Comparison of ENCODE assay signal across 25 cellular contexts in the genomic region with DNA sequence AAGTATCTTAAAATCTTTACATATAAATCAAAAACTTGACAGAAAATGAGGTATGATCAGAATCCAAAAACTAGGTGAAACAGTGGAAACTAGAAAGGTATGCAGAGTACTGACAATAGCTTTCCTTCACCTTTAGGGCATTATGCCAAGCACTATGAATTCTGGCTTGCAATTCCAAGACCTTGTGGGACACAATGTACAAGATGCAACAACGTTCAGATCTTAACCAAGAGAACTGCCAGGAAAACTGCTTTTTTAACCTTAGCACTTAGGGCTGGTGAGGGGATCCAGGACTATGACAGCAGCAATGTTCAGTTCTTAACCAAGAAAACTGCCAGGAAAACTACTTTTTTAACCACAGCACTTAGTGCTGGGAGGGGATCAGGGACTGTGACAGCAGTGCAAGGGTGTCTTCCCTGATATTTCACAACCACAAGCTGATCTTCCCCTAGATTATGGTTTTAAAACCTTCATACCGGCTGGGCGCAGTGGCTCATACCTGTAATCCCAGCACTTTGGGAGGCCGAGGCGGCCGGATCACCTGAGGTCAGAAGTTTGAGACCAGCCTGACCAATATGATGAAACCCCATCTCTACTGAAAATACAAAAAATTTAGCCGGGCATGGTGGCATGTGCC. TPM values are rescaled to one million over a fixed set of nuclear protein-coding genes. Genes with fewer than 3 reads are reported as not detected.
DNase-seq lines count a peak whose midpoint lies in the region; ATAC-seq, FAIRE-seq and TF ChIP-seq lines count a peak whose summit lies in the region.
"Had no signal": no experiment of that assay in that cellular context is flagged by ENCODE, and none has a peak within 500 bp of the region (broad histone marks: within the 10 kb centered on the region; RNA-seq: fewer than 3 reads in every experiment).

No MANE protein-coding gene starts in this region.

- peaks cover 16% of the 10 kb centered on the region for H3K36me3 Mint-ChIP-seq in MCF 10A (ENCODE audit: insufficient read depth, unreplicated experiment)

- peak overlapping the region; percentile 85 for H3K27ac Mint-ChIP-seq in MCF 10A (ENCODE audit: low read depth, unreplicated experiment)
- H3K27ac Mint-ChIP-seq: activated B cell treated with CpG ODN at 0.5 μM for 24 hours; activated CD4-positive, alpha-beta memory T cell treated with anti-CD3 and anti-CD28 coated beads, Interleukin-2, amount 10 ng/mL, durations not matched to agents 7 days and 5 days had no signal

- H3K4me2 ChIP-seq in DND-41 (ENCODE audit: insufficient read depth, low read length) (no peak overlapping the region), Karpas-422 (ENCODE audit: low read depth, low read length, poor library complexity, severe bottlenecking) (no peak overlapping the region)

- H3K9me3 Mint-ChIP-seq in MCF 10A (ENCODE audit: unreplicated experiment): no peaks in the 10 kb centered on the region
- H3K9me3 Mint-ChIP-seq: activated B cell treated with CpG ODN at 0.5 μM for 24 hours; activated CD4-positive, alpha-beta memory T cell treated with anti-CD3 and anti-CD28 coated beads, Interleukin-2, amount 10 ng/mL, durations not matched to agents 7 days and 5 days; CD4-positive, CD25-positive, alpha-beta regulatory T cell; dendritic cell treated with granulocyte-macrophage colony-stimulating factor and Interleukin-4, amounts not matched to agents 40 ng/mL and 50 ng/mL, for 4 days had no signal

- no peak overlapping the region for H3K27ac ChIP-seq in DND-41 (ENCODE audit: low read length)
- H3K27ac ChIP-seq in pancreas: no peak overlapping the region
- no peak overlapping the region for H3K27ac ChIP-seq in Karpas-422 (ENCODE audit: low read length)
- H3K27ac ChIP-seq: left ventricle myocardium inferior, Peyer's patch had no signal

- H3K4me3 Mint-ChIP-seq in MCF 10A (ENCODE audit: unreplicated experiment): peak overlapping the region; percentile 40
- H3K4me3 Mint-ChIP-seq: activated B cell treated with CpG ODN at 0.5 μM for 24 hours; activated CD4-positive, alpha-beta memory T cell treated with anti-CD3 and anti-CD28 coated beads, Interleukin-2, amount 10 ng/mL, durations not matched to agents 7 days and 5 days; dendritic cell treated with granulocyte-macrophage colony-stimulating factor and Interleukin-4, amounts not matched to agents 40 ng/mL and 50 ng/mL, for 4 days had no signal

- FAIRE-seq in pancreas (lab: Jason Lieb, UNC): no peak
- FAIRE-seq: bronchial epithelial cell, endometrium, G401.6 had no signal

- H2AFZ ChIP-seq in DND-41 (ENCODE audit: low read depth, low read length): no peak overlapping the region
- H2AFZ ChIP-seq in Karpas-422 (ENCODE audit: low read length): no peak overlapping the region

- no peaks in the 10 kb centered on the region for H3K9me2 ChIP-seq in Karpas-422 (replicated peaks; ENCODE audit: insufficient read depth, low read length)

- H3K4me1 Mint-ChIP-seq in MCF 10A (ENCODE audit: insufficient read depth, unreplicated experiment): peaks cover 59% of the 10 kb centered on the region

- POLR2A ChIA-PET in MCF 10A (lab: Yijun Ruan, JAX): interaction anchor here (0.6 to 2.7 kb wide), 13 partner anchors 8 to 147 kb away, joined by 3 to 14 read pairs (median 4); no protein-coding TSS in a partner anchor

- intact Hi-C loops in MCF 10A (cut with micrococcal nuclease) (no loop called here), pancreas (cut with DNase I) (no loop called here)

- H3K4me1 ChIP-seq in DND-41 (ENCODE audit: insufficient read depth, low read length) (0 out of 2 replicates have a peak, but pooled peaks cover 3% of the 10 kb centered on the region), pancreas (peaks cover 13 to 28% (median 14%) of the 10 kb centered on the region in 3 donors), Karpas-422 (ENCODE audit: low read length) (no peaks in the 10 kb centered on the region)

- H3K27me3 ChIP-seq in DND-41 (ENCODE audit: insufficient read depth, low read length, poor library complexity) (no peaks in the 10 kb centered on the region), pancreas (no peaks in the 10 kb centered on the region), Karpas-422 (ENCODE audit: low read length) (no peaks in the 10 kb centered on the region)
- H3K27me3 ChIP-seq: Peyer's patch had no signal

- H3K79me2 ChIP-seq in DND-41 (ENCODE audit: insufficient read depth, low read length) (peaks cover 95% of the 10 kb centered on the region), Karpas-422 (ENCODE audit: low read length) (peaks cover 100% of the 10 kb centered on the region)

- WGBS in pancreas, 2 donors: 56 to 57% methylated on average over 7 of the region's 7 CpGs

- H3K4me3 ChIP-seq in DND-41 (ENCODE audit: low read depth in 1 of 2, low read length in 2 of 2) (no peak overlapping the region), pancreas (no peak overlapping the region), Karpas-422 (ENCODE audit: low read length) (no peak overlapping the region)
- H3K4me3 ChIP-seq: left ventricle myocardium inferior, mucosa of descending colon, Peyer's patch had no signal

- peaks cover 68% of the 10 kb centered on the region for H4K20me1 ChIP-seq in DND-41 (ENCODE audit: insufficient read depth, low read length)
- no peaks in the 10 kb centered on the region; the same call in 1 of the 2 replicates for H4K20me1 ChIP-seq in Karpas-422 (ENCODE audit: insufficient read depth, low read depth, low read length)

- H3K9me3 ChIP-seq in DND-41 (ENCODE audit: insufficient read depth, low read length, severe bottlenecking) (no peaks in the 10 kb centered on the region), pancreas (no peaks in the 10 kb centered on the region), Karpas-422 (ENCODE audit: low read length) (no peaks in the 10 kb centered on the region)
- H3K9me3 ChIP-seq: left ventricle myocardium inferior, mucosa of descending colon, Peyer's patch had no signal

- CTCF ChIA-PET in MCF 10A (lab: Yijun Ruan, JAX): interaction anchor here (1.0 to 1.3 kb wide), 3 partner anchors 11 to 165 kb away, joined by 3 to 5 read pairs (median 3); no protein-coding TSS in a partner anchor

- no TSS peak for BruUV-seq in MCF 10A (replicated peaks; lab: Mats Ljungman, UMichigan)

- H3K36me3 ChIP-seq in DND-41 (ENCODE audit: insufficient read depth, low read length): peaks cover 10% of the 10 kb centered on the region
- H3K36me3 ChIP-seq in pancreas: no peaks in the 10 kb centered on the region
- peaks cover 28% of the 10 kb centered on the region for H3K36me3 ChIP-seq in Karpas-422 (ENCODE audit: insufficient read depth, low read length)
- H3K36me3 ChIP-seq: Peyer's patch had no signal

- TF ChIP-seq CTCF in DND-41 (IDR thresholded peaks at IDR 0.05; ENCODE audit: borderline replicate concordance, extremely low read depth, low read length, poor library complexity, severe bottlenecking) (no peak), MCF 10A (IDR thresholded peaks at IDR 0.05; ENCODE audit: unreplicated experiment) (no peak), pancreas (IDR thresholded peaks at IDR 0.05) (no peak)

- H3K9ac ChIP-seq in DND-41 (ENCODE audit: low read depth, low read length) (no peak overlapping the region), Karpas-422 (ENCODE audit: low read length) (no peak overlapping the region)

- DNase-seq in DND-41: no peak
- peak; percentile 58 for DNase-seq in MV-4-11 (lab: John Stamatoyannopoulos, UW)
- peak; percentile 72 for DNase-seq in MCF 10A (ENCODE audit: unreplicated experiment)
- no peak for DNase-seq in pancreas
- DNase-seq in Karpas-422: no peak
- DNase-seq in kidney glomerular epithelial cell (lab: John Stamatoyannopoulos, UW): no peak
- no peak for DNase-seq in AML-193 (lab: John Stamatoyannopoulos, UW)
- DNase-seq: activated B cell treated with CpG ODN at 0.5 μM for 24 hours; activated CD4-positive, alpha-beta memory T cell treated with anti-CD3 and anti-CD28 coated beads, Interleukin-2, amount 10 ng/mL, durations not matched to agents 7 days and 5 days; activated T-cell treated with anti-CD3 and anti-CD28 coated beads for 4 hours; amniotic stem cell; CD4-positive, CD25-positive, alpha-beta regulatory T cell; DMS 273 treated with DMSO at 0.1 percent for 48 hours; KBM-7; left ventricle myocardium inferior; mucosa of descending colon; NCI-H1105; NCI-H2029 treated with DMSO at 0.1 percent for 48 hours; NCI-H446 treated with DMSO at 0.1 percent for 48 hours; Peyer's patch had no signal

- ATAC-seq in DND-41 (ENCODE audit: insufficient read depth, low read depth) (0 out of 3 replicates have a peak, but pooled peaks have one; percentile 35), pancreas (peak in 3 of 4 donors; percentile 34 to 57 (median 35))
- no peak for ATAC-seq in activated CD4-positive, CD25-positive, alpha-beta regulatory T cell treated with anti-CD3 and anti-CD28 coated beads, Interleukin-2, amount 50 U/mL, for 24 hours
- ATAC-seq: mucosa of descending colon had no signal

- no peaks in the 10 kb centered on the region for H3K27me3 Mint-ChIP-seq in MCF 10A (ENCODE audit: insufficient read depth, unreplicated experiment)
- H3K27me3 Mint-ChIP-seq: activated B cell treated with CpG ODN at 0.5 μM for 24 hours; activated CD4-positive, alpha-beta memory T cell treated with anti-CD3 and anti-CD28 coated beads, Interleukin-2, amount 10 ng/mL, durations not matched to agents 7 days and 5 days; CD4-positive, CD25-positive, alpha-beta regulatory T cell; dendritic cell treated with granulocyte-macrophage colony-stimulating factor and Interleukin-4, amounts not matched to agents 40 ng/mL and 50 ng/mL, for 4 days had no signal

RNA-seq across cellular contexts. Expression of a gene that starts 22.3 kb away (rescaled TPM):
- total RNA-seq in MCF 10A (2022) (42.2 and 43.7 TPM in 2 replicates), pancreas (10 to 100 TPM; 18.6 to 25.5 (median 22.5) TPM)
- 10 to 100 TPM in 1 of 2 donors, 1 to 10 TPM in 1; 6.8 to 14.4 TPM for polyA plus RNA-seq in pancreas
- 36.8 and 55.5 TPM in 2 replicates for total RNA-seq in Karpas-422 (2014; rRNA removed; shearing (Covaris generic); ENCODE audit: low replicate concordance)

Comparison
In these comparisons a context has a peak if more than half of its experiments do, and no peak if none do; other contexts are left out.
1. ATAC-seq: peak in DND-41 (single experiment) and pancreas (3 of 4); none in activated CD4-positive, CD25-positive, alpha-beta regulatory T cell treated with anti-CD3 and anti-CD28 coated beads, Interleukin-2, amount 50 U/mL, for 24 hours (0 of 2).
2. DNase-seq: peak in MV-4-11 (single experiment) and MCF 10A (single experiment); none in DND-41 (single experiment), pancreas (0 of 6), Karpas-422 (single experiment), kidney glomerular epithelial cell (single experiment) and AML-193 (0 of 2).